8 cellular contexts compared by ENCODE assay signal in the genomic region with DNA sequence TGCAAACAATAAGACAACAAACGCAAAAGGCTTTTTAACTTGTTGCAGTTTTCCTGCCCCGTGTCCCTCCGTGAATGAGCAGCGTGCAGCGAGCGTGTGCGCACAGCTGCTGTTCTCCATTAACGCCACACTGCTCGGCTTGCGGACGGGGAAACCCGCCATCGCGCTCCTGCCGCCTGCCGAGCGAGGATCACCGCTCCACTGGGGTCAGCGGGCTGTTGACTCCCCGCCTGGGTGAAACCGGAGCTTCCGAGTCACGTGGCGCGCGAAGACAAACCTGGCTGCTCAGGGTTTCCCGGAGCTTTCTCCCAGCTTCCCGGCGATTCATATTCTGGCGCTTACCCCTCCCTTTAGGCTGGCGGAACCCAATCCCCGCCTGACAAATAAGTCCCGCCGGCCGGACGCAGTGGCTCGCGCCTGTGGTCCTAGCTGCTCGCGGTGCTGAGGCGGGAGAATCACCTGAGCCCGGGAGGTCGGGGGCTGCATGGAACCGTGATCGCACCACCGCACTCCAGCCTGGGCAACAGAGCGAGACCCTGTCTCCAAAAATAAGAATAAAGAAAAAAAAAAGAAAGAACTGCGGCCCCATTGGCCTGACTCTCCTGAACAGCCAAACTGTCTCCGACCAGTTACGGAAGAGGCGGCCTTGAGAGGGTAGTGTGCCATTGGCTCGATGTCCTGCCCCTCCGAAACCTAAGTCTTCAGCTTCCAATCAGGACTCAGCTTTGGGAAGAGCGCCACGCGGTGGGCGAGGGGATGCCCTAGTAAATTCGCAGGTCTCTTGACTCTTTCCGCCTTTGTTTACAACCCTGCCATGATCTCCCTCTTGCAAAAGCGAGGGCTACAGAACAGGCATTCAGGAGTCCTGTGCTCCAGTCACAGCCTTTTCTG. TPM values are rescaled to one million over a fixed set of nuclear protein-coding genes. Genes with fewer than 3 reads are reported as not detected.
DNase-seq lines count a peak whose midpoint lies in the region; ATAC-seq and TF ChIP-seq lines count a peak whose summit lies in the region.

A gene with protein sequence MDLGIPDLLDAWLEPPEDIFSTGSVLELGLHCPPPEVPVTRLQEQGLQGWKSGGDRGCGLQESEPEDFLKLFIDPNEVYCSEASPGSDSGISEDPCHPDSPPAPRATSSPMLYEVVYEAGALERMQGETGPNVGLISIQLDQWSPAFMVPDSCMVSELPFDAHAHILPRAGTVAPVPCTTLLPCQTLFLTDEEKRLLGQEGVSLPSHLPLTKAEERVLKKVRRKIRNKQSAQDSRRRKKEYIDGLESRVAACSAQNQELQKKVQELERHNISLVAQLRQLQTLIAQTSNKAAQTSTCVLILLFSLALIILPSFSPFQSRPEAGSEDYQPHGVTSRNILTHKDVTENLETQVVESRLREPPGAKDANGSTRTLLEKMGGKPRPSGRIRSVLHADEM (plus strand): TSS at position 794 of the 891 bp plus-strand sequence. CDS start 624 bp downstream, outside the sequence.

- H3K4me3 ChIP-seq in BE2C (ENCODE audit: low read depth, low read length), result peak within 1 kb of the TSS; percentile 85
- H3K4me3 ChIP-seq in kidney epithelial cell (ENCODE audit: low read depth, low read length), result peak within 1 kb of the TSS; percentile 44

- TF ChIP-seq CTCF in BE2C (IDR thresholded peaks at IDR 0.05; ENCODE audit: low read depth, low read length), result peak; percentile 48
- TF ChIP-seq CTCF in kidney epithelial cell (IDR thresholded peaks at IDR 0.05; ENCODE audit: insufficient read depth, low read length, poor library complexity, severe bottlenecking), result peak; percentile 46

- peak; percentile 76 for ATAC-seq in HG03378 (IDR thresholded peaks at IDR 0.05; ENCODE audit: unreplicated experiment)
- peak; percentile 88 to 91 for ATAC-seq in activated CD4-positive, CD25-positive, alpha-beta regulatory T cell treated with anti-CD3 and anti-CD28 coated beads, Interleukin-2, amount 50 U/mL, for 24 hours

- TF ChIP-seq POLR2A in GM19099 (IDR thresholded peaks at IDR 0.05; ENCODE audit: extremely low read depth, insufficient read length, low read depth), result peak; percentile 77

- H3K27me3 ChIP-seq in BE2C (no peaks in the 10 kb centered on the region), kidney epithelial cell (ENCODE audit: control insufficient read depth, insufficient read depth, low read length) (no peaks in the 10 kb centered on the region)

- H3K4me1 ChIP-seq in BE2C, result no peaks in the 10 kb centered on the region

- no peaks in the 10 kb centered on the region for H3K36me3 ChIP-seq in BE2C
- H3K36me3 ChIP-seq in kidney epithelial cell (ENCODE audit: control insufficient read depth, insufficient read depth, low read length), result no peaks in the 10 kb centered on the region

- DNase-seq in BE2C (peak; percentile 94), NCI-H446 (lab: John Stamatoyannopoulos, UW) (peak; percentile 96 to 98), cerebellum (ENCODE audit: low spot score) (peak; percentile 96), kidney epithelial cell (ENCODE audit: low read depth) (peak; percentile 96)
- DNase-seq in stimulated activated CD4-positive, alpha-beta T cell treated with anti-CD3 and anti-CD28 coated beads, Interleukin-15, amount 100 ng/mL, for 24 hours, result peak; percentile 90

- no peaks in the 10 kb centered on the region for H3K9me3 ChIP-seq in BE2C

RNA-seq across cellular contexts. Expression of the gene that starts here (rescaled TPM):
- polyA plus RNA-seq in BE2C (2012; ENCODE audit: insufficient read depth, insufficient read length, low read depth), result 14.1 TPM
- 13.8 TPM for total RNA-seq in cerebellum
- total RNA-seq in kidney epithelial cell, result 11.8 and 14.5 TPM in 2 replicates

Comparison
In these comparisons a context has a peak if more than half of its experiments do, and no peak if none do; other contexts are left out.
1. Peak in every context shown above with its lines: DNase-seq, ATAC-seq and H3K4me3 ChIP-seq.